ENCODE assay signal across 28 cellular contexts in genomic region chr16:2299915-2300192, GRCh38.
"Had no signal": no experiment of that assay in that cellular context is flagged by ENCODE, and none has a peak within 500 bp of the region (broad histone marks: within the 10 kb centered on the region; RNA-seq: fewer than 3 reads in every experiment).

No MANE protein-coding gene starts in this region.

- FAIRE-seq: islet of Langerhans, kidney, pancreas had no signal

- H3K4me1 ChIP-seq: neural progenitor cell, pancreas, prostate gland, suprapubic skin, tibial artery, uterus had no signal

- H3K4me2 ChIP-seq: neural progenitor cell had no signal

- H2AFZ ChIP-seq: neural progenitor cell had no signal

- H3K9me3 ChIP-seq: left ventricle myocardium inferior, pancreas, prostate gland, suprapubic skin, thoracic aorta, tibial artery, uterus had no signal

- H3K27me3 ChIP-seq: neural progenitor cell, pancreas, suprapubic skin, tibial artery, uterus had no signal

- H3K4me3 ChIP-seq: left ventricle myocardium inferior, lung, neural progenitor cell, pancreas, prostate gland, skin epidermis, suprapubic skin, thoracic aorta, tibial artery, uterus had no signal

- H3K27ac ChIP-seq: left ventricle myocardium inferior, neural progenitor cell, pancreas, prostate gland, skin epidermis, suprapubic skin, thoracic aorta, tibial artery, uterus had no signal

- H3K36me3 ChIP-seq: neural progenitor cell, pancreas, prostate gland, uterus had no signal

- H3K9ac ChIP-seq: neural progenitor cell had no signal

- ATAC-seq: natural killer cell; pancreas; right cardiac atrium; sciatic nerve; stimulated activated naive B cell treated with anti-CD40 and anti-IgM and Interleukin-4, amounts not matched to agents 10 μg/mL and 1 μg/mL and 100 μg/mL, for 72 hours had no signal

- DNase-seq: hypothalamus; immature natural killer cell; kidney; left ventricle myocardium inferior; mesendoderm; naive B cell; natural killer cell; nephron progenitor cell; pancreas; posterior cingulate gyrus; retina; right cardiac atrium; stimulated activated CD4-positive, alpha-beta T cell treated with anti-CD3 and anti-CD28 coated beads, Interleukin-12 subunit alpha, Interleukin-12 subunit beta, amount 100 ng/mL, for 4 hours; stimulated activated CD4-positive, alpha-beta T cell treated with anti-CD3 and anti-CD28 coated beads, Interleukin-15, amount 100 ng/mL, for 24 hours; stimulated activated CD4-positive, alpha-beta T cell treated with anti-CD3 and anti-CD28 coated beads, Interleukin-2, amount 100 ng/mL, for 24 hours; stimulated activated CD4-positive, alpha-beta T cell treated with anti-CD3 and anti-CD28 coated beads, Interleukin-4, amount 100 ng/mL, for 1 hour; stimulated activated naive B cell treated with anti-CD40 and anti-IgM and Interleukin-4, amounts not matched to agents 10 μg/mL and 1 μg/mL and 100 μg/mL, for 72 hours; tibial artery; trophoblast cell; uterus had no signal
